Comparison of ENCODE assay signal across 18 cellular contexts in the genomic region with DNA sequence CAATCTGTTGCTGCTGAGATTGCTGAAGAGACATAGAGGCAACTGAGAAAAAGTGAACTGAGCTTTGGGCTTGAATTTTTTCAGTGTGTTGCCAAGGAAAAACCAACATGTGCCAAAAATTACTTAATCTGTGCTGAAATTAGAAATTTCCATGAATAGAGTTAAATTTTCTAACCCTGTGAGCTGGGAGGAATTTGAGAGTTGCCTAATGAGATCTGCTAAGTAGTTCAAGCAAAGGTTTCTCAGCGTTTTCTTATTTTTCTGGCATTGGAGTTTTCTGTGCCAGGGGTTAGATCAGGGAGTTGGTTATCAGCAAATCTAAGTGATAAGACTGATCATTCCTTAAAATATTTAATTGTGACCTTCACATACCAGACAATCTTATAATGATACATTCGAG.
DNase-seq lines count a peak whose midpoint lies in the region; ATAC-seq lines count a peak whose summit lies in the region.
"Had no signal": no experiment of that assay in that cellular context is flagged by ENCODE, and none has a peak within 500 bp of the region (broad histone marks: within the 10 kb centered on the region; RNA-seq: fewer than 3 reads in every experiment).

No MANE protein-coding gene starts in this region.

- peak overlapping the region; percentile 38 for H3K9ac ChIP-seq in adipocyte (ENCODE audit: low read length)
- H3K9ac ChIP-seq: BLaER1, GM23248 had no signal

- H3K27me3 ChIP-seq in adipocyte (replicated peaks; ENCODE audit: control insufficient read depth, insufficient read depth, low read length): no peaks in the 10 kb centered on the region
- H3K27me3 ChIP-seq: BLaER1 had no signal

- no peaks in the 10 kb centered on the region for H3K9me3 ChIP-seq in adipocyte (ENCODE audit: control insufficient read depth, low read length)
- H3K9me3 ChIP-seq: BLaER1 had no signal

- no peaks in the 10 kb centered on the region for H3K36me3 ChIP-seq in adipocyte (ENCODE audit: control insufficient read depth, insufficient read depth, low read length, severe bottlenecking)
- H3K36me3 ChIP-seq: BLaER1 had no signal

- H3K4me1 ChIP-seq in adipocyte (ENCODE audit: control insufficient read depth, insufficient read depth, low read length): peaks cover 5% of the 10 kb centered on the region
- H3K4me1 ChIP-seq: BLaER1 had no signal

- no peak overlapping the region for H3K4me3 Mint-ChIP-seq in activated T-cell treated with anti-CD3 and anti-CD28 coated beads, Interleukin-2, amount 50 U/mL, for 72 hours
- H3K4me3 Mint-ChIP-seq: B cell; CD4-positive, CD25-positive, alpha-beta regulatory T cell; CD8-positive, alpha-beta T cell had no signal

- no peaks in the 10 kb centered on the region for H3K27me3 Mint-ChIP-seq in activated T-cell treated with anti-CD3 and anti-CD28 coated beads, Interleukin-2, amount 50 U/mL, for 72 hours (ENCODE audit: low read depth)
- H3K27me3 Mint-ChIP-seq: B cell; CD4-positive, CD25-positive, alpha-beta regulatory T cell had no signal

- H3K27ac Mint-ChIP-seq in activated T-cell treated with anti-CD3 and anti-CD28 coated beads, Interleukin-2, amount 50 U/mL, for 72 hours: no peak overlapping the region
- H3K27ac Mint-ChIP-seq: B cell; CD4-positive, CD25-positive, alpha-beta regulatory T cell; CD8-positive, alpha-beta T cell had no signal

- H3K4me3 ChIP-seq in adipocyte (ENCODE audit: low read length): no peak overlapping the region
- H3K4me3 ChIP-seq: BLaER1, GM12878, GM23248 had no signal

- ATAC-seq in activated T-cell treated with anti-CD3 and anti-CD28 coated beads, Interleukin-2, amount 50 U/mL, for 72 hours (replicated peaks in 1 of 2): no peak
- no peak for ATAC-seq in HG03045 (IDR thresholded peaks at IDR 0.05; ENCODE audit: unreplicated experiment)
- ATAC-seq: CD8-positive, alpha-beta T cell; GM12878 had no signal

- H3K9me3 Mint-ChIP-seq in activated T-cell treated with anti-CD3 and anti-CD28 coated beads, Interleukin-2, amount 50 U/mL, for 72 hours: peaks cover 2 to 3% of the 10 kb centered on the region in 2 donors

- no peaks in the 10 kb centered on the region for H3K4me1 Mint-ChIP-seq in activated T-cell treated with anti-CD3 and anti-CD28 coated beads, Interleukin-2, amount 50 U/mL, for 72 hours (ENCODE audit: low read depth)
- H3K4me1 Mint-ChIP-seq: B cell; CD4-positive, CD25-positive, alpha-beta regulatory T cell had no signal

- no peaks in the 10 kb centered on the region for H3K36me3 Mint-ChIP-seq in activated T-cell treated with anti-CD3 and anti-CD28 coated beads, Interleukin-2, amount 50 U/mL, for 72 hours (ENCODE audit: insufficient read depth in 2 of 2)
- H3K36me3 Mint-ChIP-seq: CD4-positive, CD25-positive, alpha-beta regulatory T cell; CD8-positive, alpha-beta T cell had no signal

- DNase-seq in adipocyte (ENCODE audit: low read depth): no peak
- DNase-seq in medulla oblongata (ENCODE audit: extremely low spot score): peak; percentile 7
- DNase-seq in putamen (ENCODE audit: low spot score): peak; percentile 29
- no peak for DNase-seq in activated T-cell treated with anti-CD3 and anti-CD28 coated beads, Interleukin-2, amount 50 U/mL, for 72 hours
- no peak for DNase-seq in 8988T
- DNase-seq: CD4-positive, CD25-positive, alpha-beta regulatory T cell; CD8-positive, alpha-beta T cell; DMS 273 treated with DMSO at 0.1 percent for 48 hours; DMS79; EL; GDM1; GM23248; H7; HCEC 1CT had no signal

Comparison
In these comparisons a context has a peak if more than half of its experiments do, and no peak if none do; other contexts are left out.
1. DNase-seq: peak in medulla oblongata (single experiment) and putamen (single experiment); none in adipocyte (single experiment), activated T-cell treated with anti-CD3 and anti-CD28 coated beads, Interleukin-2, amount 50 U/mL, for 72 hours (0 of 2) and 8988T (single experiment).